In the genomic region with DNA sequence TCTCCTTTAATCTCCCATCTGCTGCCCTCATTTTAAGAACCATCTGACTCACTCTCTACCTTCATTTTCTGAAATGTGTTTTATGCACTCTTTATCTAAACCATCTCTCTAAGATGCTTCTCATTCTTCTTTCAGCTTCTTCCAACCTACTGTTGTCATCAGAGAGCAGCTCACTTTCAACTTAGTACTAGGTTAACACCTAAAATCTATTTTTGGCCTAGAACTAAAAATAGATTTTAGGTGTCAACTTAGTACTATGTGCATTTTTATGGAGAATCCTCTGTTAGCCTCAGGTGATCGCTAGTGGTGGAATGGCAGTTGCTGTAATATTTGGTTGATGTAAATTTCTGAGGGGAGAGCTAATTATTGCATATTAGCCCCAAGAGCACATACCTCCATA, we compare ENCODE assay signal across 16 cellular contexts.
DNase-seq lines count a peak whose midpoint lies in the region; ATAC-seq lines count a peak whose summit lies in the region.
"Had no signal": no experiment of that assay in that cellular context is flagged by ENCODE, and none has a peak within 500 bp of the region (broad histone marks: within the 10 kb centered on the region; RNA-seq: fewer than 3 reads in every experiment).

No MANE protein-coding gene starts in this region.

- ATAC-seq in GM18873 (IDR thresholded peaks at IDR 0.05; ENCODE audit: low FRiP score, unreplicated experiment): no peak
- ATAC-seq: CD8-positive, alpha-beta T cell; K562 had no signal

- no CpG with 5 or more reads among the region's 1 CpG for WGBS in trophoblast cell (ENCODE audit: extremely low coverage, insufficient coverage, insufficient read length)

- DNase-seq in NCI-H446 treated with DMSO at 0.1 percent for 48 hours (lab: John Stamatoyannopoulos, UW): peak; percentile 17
- DNase-seq in NCI-H446 (lab: John Stamatoyannopoulos, UW): no peak
- peak; percentile 64 for DNase-seq in DMS 273 treated with DMSO at 0.1 percent for 48 hours (lab: John Stamatoyannopoulos, UW)
- DNase-seq in NCI-H82 treated with DMSO at 0.1 percent for 48 hours (lab: John Stamatoyannopoulos, UW; ENCODE audit: unreplicated experiment): peak; percentile 71
- DNase-seq in trophoblast cell: peak; percentile 50 to 82
- DNase-seq in epidermal melanocyte (ENCODE audit: insufficient read length, low spot score): no peak
- DNase-seq in effector CD8-positive, alpha-beta T cell (lab: John Stamatoyannopoulos, UW): no peak
- DNase-seq: 8988T; CD8-positive, alpha-beta T cell; DMS79 treated with DMSO at 0.1 percent for 48 hours; GF-D8; H9; IMR-90 had no signal

- H2AFZ ChIP-seq in trophoblast cell (ENCODE audit: insufficient read depth, low read length, poor library complexity): no peak overlapping the region

- H3K4ac ChIP-seq in trophoblast cell (ENCODE audit: low read depth, low read length): no peak overlapping the region

- H4K12ac ChIP-seq in trophoblast cell (ENCODE audit: low read depth, low read length): no peak overlapping the region

- H3K79me1 ChIP-seq in trophoblast cell (ENCODE audit: low read length): no peaks in the 10 kb centered on the region

- H3K14ac ChIP-seq in trophoblast cell (ENCODE audit: low read length): no peak overlapping the region

- no peak overlapping the region for H3K4me2 ChIP-seq in trophoblast cell (ENCODE audit: low read length)
- H3K4me2 ChIP-seq: BLaER1 treated with 17β-estradiol and CSF1 and Interleukin-3, amounts not matched to agents 10 nM and 100 nM had no signal

- H2BK5ac ChIP-seq in trophoblast cell (ENCODE audit: low read depth, low read length, poor library complexity): no peak overlapping the region

- no peak overlapping the region for H3K9ac ChIP-seq in trophoblast cell (ENCODE audit: low read length)
- H3K9ac ChIP-seq: BLaER1 treated with 17β-estradiol and CSF1 and Interleukin-3, amounts not matched to agents 10 nM and 100 nM had no signal

- no peak overlapping the region for H3K27ac ChIP-seq in trophoblast cell (ENCODE audit: low read depth, low read length)
- H3K27ac ChIP-seq: BLaER1 treated with 17β-estradiol and CSF1 and Interleukin-3, amounts not matched to agents 10 nM and 100 nM had no signal

- H3K9me3 ChIP-seq in trophoblast cell (ENCODE audit: insufficient read depth, low read depth, low read length): peaks cover 1% of the 10 kb centered on the region

- H3K4me1 ChIP-seq in trophoblast cell (ENCODE audit: control insufficient read depth in 1 of 2, insufficient read depth in 2 of 2, low read length in 2 of 2): no peaks in the 10 kb centered on the region
- H3K4me1 ChIP-seq: BLaER1 treated with 17β-estradiol and CSF1 and Interleukin-3, amounts not matched to agents 10 nM and 100 nM had no signal

- H3K18ac ChIP-seq in trophoblast cell (ENCODE audit: low read length): no peak overlapping the region

- H3K27me3 ChIP-seq in trophoblast cell (ENCODE audit: insufficient read depth, low read length): no peaks in the 10 kb centered on the region
- H3K27me3 ChIP-seq: BLaER1 treated with 17β-estradiol and CSF1 and Interleukin-3, amounts not matched to agents 10 nM and 100 nM had no signal

- H4K8ac ChIP-seq in trophoblast cell (ENCODE audit: low read depth, low read length): no peak overlapping the region

- H2BK12ac ChIP-seq in trophoblast cell (ENCODE audit: low read length): no peak overlapping the region

- no peak overlapping the region for H3K23ac ChIP-seq in trophoblast cell (ENCODE audit: low read length)

- no peak overlapping the region for H2AK5ac ChIP-seq in trophoblast cell (ENCODE audit: low read length)

- no peaks in the 10 kb centered on the region for H3K79me2 ChIP-seq in trophoblast cell (ENCODE audit: control insufficient read depth, insufficient read depth, low read length, poor library complexity)

- no peaks in the 10 kb centered on the region for H3K36me3 ChIP-seq in trophoblast cell (ENCODE audit: control insufficient read depth in 1 of 2, insufficient read depth in 2 of 2, low read length in 2 of 2)
- H3K36me3 ChIP-seq: BLaER1 treated with 17β-estradiol and CSF1 and Interleukin-3, amounts not matched to agents 10 nM and 100 nM had no signal

- H4K91ac ChIP-seq in trophoblast cell (ENCODE audit: low read depth, low read length): no peak overlapping the region

- H3K4me3 ChIP-seq in trophoblast cell (ENCODE audit: low read depth, low read length): no peak overlapping the region
- H3K4me3 ChIP-seq: BLaER1 treated with 17β-estradiol and CSF1 and Interleukin-3, amounts not matched to agents 10 nM and 100 nM; K562 had no signal

- no peak overlapping the region for H2BK120ac ChIP-seq in trophoblast cell (ENCODE audit: insufficient read depth, low read length, poor library complexity)

Comparison
In these comparisons a context has a peak if more than half of its experiments do, and no peak if none do; other contexts are left out.
1. DNase-seq: peak in NCI-H446 treated with DMSO at 0.1 percent for 48 hours (single experiment), DMS 273 treated with DMSO at 0.1 percent for 48 hours (single experiment), NCI-H82 treated with DMSO at 0.1 percent for 48 hours (single experiment) and trophoblast cell (2 of 2); none in NCI-H446 (0 of 2), epidermal melanocyte (single experiment) and effector CD8-positive, alpha-beta T cell (single experiment).